In genomic region chr5:178165585-178165984, GRCh38 we compare ENCODE assay signal across 14 cellular contexts. TPM values are rescaled to one million over a fixed set of nuclear protein-coding genes. Genes with fewer than 3 reads are reported as not detected.
DNase-seq lines count a peak whose midpoint lies in the region; ATAC-seq and TF ChIP-seq lines count a peak whose summit lies in the region.
"Had no signal": no experiment of that assay in that cellular context is flagged by ENCODE, and none has a peak within 500 bp of the region (broad histone marks: within the 10 kb centered on the region; RNA-seq: fewer than 3 reads in every experiment).

No MANE protein-coding gene starts in this region.

- 96 to 99% methylated on average over 23 to 38 of the region's 38 CpGs for WGBS in endodermal cell (ENCODE audit: insufficient coverage in 1 of 2, insufficient read length in 1 of 2), 2 experiments

- DNase-seq in HuH-7.5 (ENCODE audit: low spot score) (peak; percentile 40), endodermal cell (peak; percentile 40), left kidney (ENCODE audit: low read depth, low spot score) (peak; percentile 34), dorsolateral prefrontal cortex (no peak), progenitor cell of endocrine pancreas (ENCODE audit: low spot score, unreplicated experiment) (no peak)
- DNase-seq in activated CD4-positive, alpha-beta T cell treated with anti-CD3 and anti-CD28 coated beads for 48 hours, result no peak
- DNase-seq: BE2C; CD4-positive, alpha-beta memory T cell; DMS79 had no signal

- H3K27ac Mint-ChIP-seq in endodermal cell (no peak overlapping the region), progenitor cell of endocrine pancreas (no peak overlapping the region)
- H3K27ac Mint-ChIP-seq: CD4-positive, alpha-beta memory T cell had no signal

- H3K27me3 Mint-ChIP-seq in endodermal cell (ENCODE audit: insufficient read depth) (peaks cover 40% of the 10 kb centered on the region), progenitor cell of endocrine pancreas (peaks cover 37% of the 10 kb centered on the region)

- H3K4me1 Mint-ChIP-seq in endodermal cell (peaks cover 1% of the 10 kb centered on the region), progenitor cell of endocrine pancreas (ENCODE audit: low read depth) (peaks cover 4% of the 10 kb centered on the region)

- no peaks in the 10 kb centered on the region for H3K36me3 Mint-ChIP-seq in endodermal cell (ENCODE audit: low read depth)
- H3K36me3 Mint-ChIP-seq in progenitor cell of endocrine pancreas (ENCODE audit: insufficient read depth), result no peaks in the 10 kb centered on the region
- H3K36me3 Mint-ChIP-seq: CD4-positive, alpha-beta memory T cell had no signal

- TF ChIP-seq CTCF in endodermal cell (conservative IDR thresholded peaks at IDR 0.05), result no peak
- TF ChIP-seq CTCF in dorsolateral prefrontal cortex (IDR thresholded peaks at IDR 0.05 in 54 of 56, conservative IDR thresholded peaks at IDR 0.05 in 2 of 56; ENCODE audit: low read depth in 1 of 56, partially characterized antibody in 56 of 56), result no peak
- no peak for TF ChIP-seq CTCF in progenitor cell of endocrine pancreas (IDR thresholded peaks at IDR 0.05; ENCODE audit: unreplicated experiment)

- ATAC-seq in GM18907 (IDR thresholded peaks at IDR 0.05; ENCODE audit: unreplicated experiment), result no peak
- ATAC-seq: A549 had no signal

- peaks cover 27% of the 10 kb centered on the region for H3K27me3 ChIP-seq in endodermal cell (ENCODE audit: control insufficient read depth, insufficient read depth, low read length, poor library complexity, severe bottlenecking)
- H3K27me3 ChIP-seq in dorsolateral prefrontal cortex, result peaks cover 0 to 19% (median 5%) of the 10 kb centered on the region in 45 donors

- H3K36me3 ChIP-seq in endodermal cell (ENCODE audit: control insufficient read depth, insufficient read depth, low read length), result no peaks in the 10 kb centered on the region
- H3K36me3 ChIP-seq: BE2C had no signal

- no peaks in the 10 kb centered on the region for H3K9me3 ChIP-seq in endodermal cell (ENCODE audit: control insufficient read depth, low read length)
- H3K9me3 ChIP-seq: A549, BE2C had no signal

- H3K9ac ChIP-seq in endodermal cell (ENCODE audit: extremely low read depth, low read length, poor library complexity, severe bottlenecking), result no peak overlapping the region

- H3K4me3 ChIP-seq in endodermal cell (ENCODE audit: low read length), result no peak overlapping the region
- H3K4me3 ChIP-seq in dorsolateral prefrontal cortex, result peak overlapping the region in 5 of 59 donors; percentile 8 to 32 (median 13)
- H3K4me3 ChIP-seq: A549 had no signal

- no peaks in the 10 kb centered on the region for H3K9me3 Mint-ChIP-seq in endodermal cell
- no peaks in the 10 kb centered on the region for H3K9me3 Mint-ChIP-seq in progenitor cell of endocrine pancreas (ENCODE audit: low read depth)
- H3K9me3 Mint-ChIP-seq: CD4-positive, alpha-beta memory T cell had no signal

- no peak overlapping the region for H3K4me3 Mint-ChIP-seq in endodermal cell
- H3K4me3 Mint-ChIP-seq in progenitor cell of endocrine pancreas (ENCODE audit: low read depth), result no peak overlapping the region
- H3K4me3 Mint-ChIP-seq: CD4-positive, alpha-beta memory T cell had no signal

- intact Hi-C loops in dorsolateral prefrontal cortex (cut with DNase I), result loop anchor here (2.0 to 10.0 kb wide), 3 partner anchors 37 to 91 kb away; partner anchors contain the start of gene HNRNPAB (in 1 of the 2)

- no peaks in the 10 kb centered on the region for H3K4me1 ChIP-seq in endodermal cell (ENCODE audit: control insufficient read depth, insufficient read depth, low read length)
- H3K4me1 ChIP-seq: A549, BE2C had no signal

- no peak overlapping the region for H3K27ac ChIP-seq in endodermal cell (ENCODE audit: low read depth, low read length)
- H3K27ac ChIP-seq in dorsolateral prefrontal cortex, result no peak overlapping the region
- H3K27ac ChIP-seq: A549, C4-2B had no signal

RNA-seq across cellular contexts. Expression of gene NHP2, which starts 11.9 kb away (rescaled TPM):
- total RNA-seq in endodermal cell (100 to 1,000 TPM; 174 to 176 TPM), dorsolateral prefrontal cortex (100 to 1,000 TPM in 35 of 120 experiments, 10 to 100 TPM in 85; 65.7 to 132 (median 91.9) TPM), progenitor cell of endocrine pancreas (114 and 119 TPM in 2 replicates)
- polyA plus RNA-seq in endodermal cell (2013, experiment 1 of 2), result 151 TPM
- 140 TPM for polyA plus RNA-seq in endodermal cell (2013, experiment 2 of 2)

RNA-seq across cellular contexts. Expression of gene GMCL2, which starts 21.6 kb away (rescaled TPM):
- total RNA-seq in endodermal cell (not detected), dorsolateral prefrontal cortex (under 1 TPM in 5 of 120 experiments, not detected in 115; 0.12 to 0.21 (median 0.16) TPM), progenitor cell of endocrine pancreas (not detected in 2 replicates)
- polyA plus RNA-seq in endodermal cell (2013, experiment 1 of 2), result not detected
- polyA plus RNA-seq in endodermal cell (2013, experiment 2 of 2), result not detected
- total RNA-seq: CD4-positive, alpha-beta memory T cell; HT1080 had no signal
- polyA plus RNA-seq: A549; AG04450; CD4-positive, alpha-beta memory T cell had no signal

RNA-seq across cellular contexts. Expression of gene RMND5B, which starts 34.8 kb away (rescaled TPM):
- 10 to 100 TPM; 36.0 to 36.9 TPM for total RNA-seq in endodermal cell
- polyA plus RNA-seq in endodermal cell (2013, experiment 1 of 2), result 31.5 TPM
- 28.4 TPM for polyA plus RNA-seq in endodermal cell (2013, experiment 2 of 2)
- 10 to 100 TPM; 30.6 to 55.2 (median 42.7) TPM for total RNA-seq in dorsolateral prefrontal cortex
- 44.9 and 48.5 TPM in 2 replicates for total RNA-seq in progenitor cell of endocrine pancreas

RNA-seq across cellular contexts. Expression of gene HNRNPAB, which starts 38.7 kb away (rescaled TPM):
- 100 to 1,000 TPM; 343 to 353 TPM for total RNA-seq in endodermal cell
- 268 TPM for polyA plus RNA-seq in endodermal cell (2013, experiment 1 of 2)
- 254 TPM for polyA plus RNA-seq in endodermal cell (2013, experiment 2 of 2)
- total RNA-seq in dorsolateral prefrontal cortex, result 10 to 100 TPM; 27.5 to 66.1 (median 44.7) TPM
- 214 and 223 TPM in 2 replicates for total RNA-seq in progenitor cell of endocrine pancreas

RNA-seq across cellular contexts. Expression of gene N4BP3, which starts 52.3 kb away (rescaled TPM):
- total RNA-seq in endodermal cell (10 to 100 TPM; 12.7 to 15.2 TPM), dorsolateral prefrontal cortex (10 to 100 TPM in 30 of 120 experiments, 1 to 10 TPM in 90; 2.7 to 13.4 (median 8.4) TPM), progenitor cell of endocrine pancreas (1.9 and 2.4 TPM in 2 replicates)
- 6.5 TPM for polyA plus RNA-seq in endodermal cell (2013, experiment 1 of 2)
- polyA plus RNA-seq in endodermal cell (2013, experiment 2 of 2), result 5.6 TPM

Comparison
In these comparisons a context has a peak if more than half of its experiments do, and no peak if none do; other contexts are left out.
1. DNase-seq: peak in HuH-7.5 (single experiment), endodermal cell (single experiment) and left kidney (single experiment); none in activated CD4-positive, alpha-beta T cell treated with anti-CD3 and anti-CD28 coated beads for 48 hours (single experiment), dorsolateral prefrontal cortex (0 of 10) and progenitor cell of endocrine pancreas (single experiment).